13 cellular contexts compared by ENCODE assay signal in genomic region chr5:111781200-111781599, GRCh38. TPM values are rescaled to one million over a fixed set of nuclear protein-coding genes. Genes with fewer than 3 reads are reported as not detected.
DNase-seq lines count a peak whose midpoint lies in the region; FAIRE-seq and TF ChIP-seq lines count a peak whose summit lies in the region.
"Had no signal": no experiment of that assay in that cellular context is flagged by ENCODE, and none has a peak within 500 bp of the region (broad histone marks: within the 10 kb centered on the region; RNA-seq: fewer than 3 reads in every experiment).

No MANE protein-coding gene starts in this region.

- H3K27me3 Mint-ChIP-seq in endodermal cell (ENCODE audit: insufficient read depth), result no peaks in the 10 kb centered on the region
- H3K27me3 Mint-ChIP-seq in activated T-helper 2 cell treated with anti-CD3 and anti-CD28 coated beads, Interferon-gamma antibody, Interleukin-2, Interleukin-4, amounts not matched to agents 10 μg/mL and 5 μg/mL and 100 μg/mL, durations not matched to agents 14 hours and 24 hours and 36 hours (ENCODE audit: low read depth), result peaks cover 38% of the 10 kb centered on the region
- H3K27me3 Mint-ChIP-seq in CD8-positive, alpha-beta memory T cell, result peaks cover 3 to 16% of the 10 kb centered on the region in 2 donors

- H3K27ac ChIP-seq in endodermal cell (ENCODE audit: low read depth, low read length), result no peak overlapping the region
- no peak overlapping the region for H3K27ac ChIP-seq in CD8-positive, alpha-beta memory T cell (ENCODE audit: low read depth, low read length)
- H3K27ac ChIP-seq: SJSA1 had no signal

- intact Hi-C loops in activated T-helper 2 cell treated with anti-CD3 and anti-CD28 coated beads, Interferon-gamma antibody, Interleukin-2, Interleukin-4, amounts not matched to agents 10 μg/mL and 5 μg/mL and 100 μg/mL, durations not matched to agents 14 hours and 24 hours and 36 hours (cut with micrococcal nuclease), result no loop called here

- FAIRE-seq in HTR-8/SVneo (lab: Jason Lieb, UNC), result no peak

- H3K27me3 ChIP-seq in BE2C (no peaks in the 10 kb centered on the region), endodermal cell (ENCODE audit: control insufficient read depth, insufficient read depth, low read length, poor library complexity, severe bottlenecking) (no peaks in the 10 kb centered on the region)
- H3K27me3 ChIP-seq in CD8-positive, alpha-beta memory T cell (ENCODE audit: insufficient read depth, low read length, poor library complexity, severe bottlenecking), result no peaks in the 10 kb centered on the region
- H3K27me3 ChIP-seq: SJSA1 had no signal

- H3K4me1 ChIP-seq in BE2C (peaks cover 17% of the 10 kb centered on the region), endodermal cell (ENCODE audit: control insufficient read depth, insufficient read depth, low read length) (peaks cover 7% of the 10 kb centered on the region)
- no peaks in the 10 kb centered on the region for H3K4me1 ChIP-seq in CD8-positive, alpha-beta memory T cell (ENCODE audit: insufficient read depth, low read length)

- H3K4me3 ChIP-seq in BE2C (ENCODE audit: low read depth, low read length) (no peak overlapping the region), endodermal cell (ENCODE audit: low read length) (no peak overlapping the region)
- no peak overlapping the region for H3K4me3 ChIP-seq in CD8-positive, alpha-beta memory T cell (ENCODE audit: low read length)
- H3K4me3 ChIP-seq: SJSA1 had no signal

- WGBS in endodermal cell (ENCODE audit: insufficient coverage in 1 of 2, insufficient read length in 1 of 2), 2 experiments, result 82 to 94% methylated on average over 4 to 6 of the region's 6 CpGs

- no peaks in the 10 kb centered on the region for H3K9me3 ChIP-seq in BE2C
- H3K9me3 ChIP-seq in endodermal cell (ENCODE audit: control insufficient read depth, low read length), result no peaks in the 10 kb centered on the region
- H3K9me3 ChIP-seq in CD8-positive, alpha-beta memory T cell (ENCODE audit: low read length), result no peaks in the 10 kb centered on the region
- H3K9me3 ChIP-seq: SJSA1 had no signal

- no peaks in the 10 kb centered on the region for H3K9me3 Mint-ChIP-seq in endodermal cell
- no peaks in the 10 kb centered on the region for H3K9me3 Mint-ChIP-seq in activated T-helper 2 cell treated with anti-CD3 and anti-CD28 coated beads, Interferon-gamma antibody, Interleukin-2, Interleukin-4, amounts not matched to agents 10 μg/mL and 5 μg/mL and 100 μg/mL, durations not matched to agents 14 hours and 24 hours and 36 hours
- H3K9me3 Mint-ChIP-seq in CD8-positive, alpha-beta memory T cell, result peaks cover 0 to 3% (median 0%) of the 10 kb centered on the region in 5 donors
- H3K9me3 Mint-ChIP-seq: activated naive CD4-positive, alpha-beta T cell treated with anti-CD3 and anti-CD28 coated beads, Interleukin-2, amount 50 U/mL, for 24 hours; IgD-negative memory B cell had no signal

- H3K36me3 Mint-ChIP-seq in endodermal cell (ENCODE audit: low read depth), result no peaks in the 10 kb centered on the region
- H3K36me3 Mint-ChIP-seq in activated T-helper 2 cell treated with anti-CD3 and anti-CD28 coated beads, Interferon-gamma antibody, Interleukin-2, Interleukin-4, amounts not matched to agents 10 μg/mL and 5 μg/mL and 100 μg/mL, durations not matched to agents 14 hours and 24 hours and 36 hours (ENCODE audit: low read depth), result no peaks in the 10 kb centered on the region
- H3K36me3 Mint-ChIP-seq in CD8-positive, alpha-beta memory T cell, result no peaks in the 10 kb centered on the region
- H3K36me3 Mint-ChIP-seq: activated naive CD4-positive, alpha-beta T cell treated with anti-CD3 and anti-CD28 coated beads, Interleukin-2, amount 50 U/mL, for 24 hours; IgD-negative memory B cell had no signal

- H3K36me3 ChIP-seq in BE2C, result no peaks in the 10 kb centered on the region
- H3K36me3 ChIP-seq in endodermal cell (ENCODE audit: control insufficient read depth, insufficient read depth, low read length), result no peaks in the 10 kb centered on the region
- no peaks in the 10 kb centered on the region for H3K36me3 ChIP-seq in CD8-positive, alpha-beta memory T cell (ENCODE audit: insufficient read depth, low read length)
- H3K36me3 ChIP-seq: SJSA1 had no signal

- TF ChIP-seq CTCF in BE2C (IDR thresholded peaks at IDR 0.05; ENCODE audit: low read depth, low read length), result no peak
- no peak for TF ChIP-seq CTCF in endodermal cell (conservative IDR thresholded peaks at IDR 0.05)

- H3K4me3 Mint-ChIP-seq in endodermal cell, result no peak overlapping the region
- H3K4me3 Mint-ChIP-seq in activated T-helper 2 cell treated with anti-CD3 and anti-CD28 coated beads, Interferon-gamma antibody, Interleukin-2, Interleukin-4, amounts not matched to agents 10 μg/mL and 5 μg/mL and 100 μg/mL, durations not matched to agents 14 hours and 24 hours and 36 hours (ENCODE audit: low read depth), result no peak overlapping the region
- no peak overlapping the region for H3K4me3 Mint-ChIP-seq in CD8-positive, alpha-beta memory T cell
- H3K4me3 Mint-ChIP-seq: activated naive CD4-positive, alpha-beta T cell treated with anti-CD3 and anti-CD28 coated beads, Interleukin-2, amount 50 U/mL, for 24 hours; B cell; IgD-negative memory B cell had no signal

- H3K4me1 Mint-ChIP-seq in endodermal cell, result peaks cover 11% of the 10 kb centered on the region
- no peaks in the 10 kb centered on the region for H3K4me1 Mint-ChIP-seq in activated T-helper 2 cell treated with anti-CD3 and anti-CD28 coated beads, Interferon-gamma antibody, Interleukin-2, Interleukin-4, amounts not matched to agents 10 μg/mL and 5 μg/mL and 100 μg/mL, durations not matched to agents 14 hours and 24 hours and 36 hours (ENCODE audit: low read depth)
- no peaks in the 10 kb centered on the region for H3K4me1 Mint-ChIP-seq in CD8-positive, alpha-beta memory T cell
- H3K4me1 Mint-ChIP-seq: activated naive CD4-positive, alpha-beta T cell treated with anti-CD3 and anti-CD28 coated beads, Interleukin-2, amount 50 U/mL, for 24 hours; B cell had no signal

- POLR2A ChIA-PET in CD8-positive, alpha-beta memory T cell (lab: Charles Lee), result no interaction called here

- peak overlapping the region; percentile 50 for H3K27ac Mint-ChIP-seq in endodermal cell
- H3K27ac Mint-ChIP-seq in activated T-helper 2 cell treated with anti-CD3 and anti-CD28 coated beads, Interferon-gamma antibody, Interleukin-2, Interleukin-4, amounts not matched to agents 10 μg/mL and 5 μg/mL and 100 μg/mL, durations not matched to agents 14 hours and 24 hours and 36 hours, result no peak overlapping the region
- H3K27ac Mint-ChIP-seq in CD8-positive, alpha-beta memory T cell, result no peak overlapping the region
- H3K27ac Mint-ChIP-seq: activated naive CD4-positive, alpha-beta T cell treated with anti-CD3 and anti-CD28 coated beads, Interleukin-2, amount 50 U/mL, for 24 hours; B cell; IgD-negative memory B cell had no signal

- DNase-seq in BE2C (peak; percentile 33), NCI-H69 (lab: John Stamatoyannopoulos, UW) (peak; percentile 6), endodermal cell (no peak), midbrain (lab: John Stamatoyannopoulos, UW) (peak; percentile 27), ecto neural progenitor cell (ENCODE audit: low spot score) (no peak), HTR-8/SVneo (ENCODE audit: insufficient read length, low spot score) (no peak)
- DNase-seq in activated T-helper 2 cell treated with anti-CD3 and anti-CD28 coated beads, Interferon-gamma antibody, Interleukin-2, Interleukin-4, amounts not matched to agents 10 μg/mL and 5 μg/mL and 100 μg/mL, durations not matched to agents 14 hours and 24 hours and 36 hours (ENCODE audit: low spot score), result no peak
- DNase-seq in CD8-positive, alpha-beta memory T cell, result no peak
- DNase-seq: activated CD4-positive, alpha-beta T cell treated with anti-CD3 and anti-CD28 coated beads, Interleukin-2, amount 50 U/mL, for 48 hours had no signal

- no peak overlapping the region for H3K9ac ChIP-seq in endodermal cell (ENCODE audit: extremely low read depth, low read length, poor library complexity, severe bottlenecking)

- CTCF ChIA-PET in CD8-positive, alpha-beta memory T cell (lab: Charles Lee), result no interaction called here

RNA-seq across cellular contexts. Expression of gene NREP, which starts 24.2 kb away (rescaled TPM):
- 77.7 TPM for polyA plus RNA-seq in BE2C (2012; ENCODE audit: insufficient read depth, insufficient read length, low read depth)
- 100 to 1,000 TPM; 212 to 238 TPM for total RNA-seq in endodermal cell
- 529 TPM for polyA plus RNA-seq in endodermal cell (2013, experiment 1 of 2)
- 488 TPM for polyA plus RNA-seq in endodermal cell (2013, experiment 2 of 2)
- 34.9 and 35.3 TPM in 2 replicates for total RNA-seq in activated T-helper 2 cell treated with anti-CD3 and anti-CD28 coated beads, Interferon-gamma antibody, Interleukin-2, Interleukin-4, amounts not matched to agents 10 μg/mL and 5 μg/mL and 100 μg/mL, durations not matched to agents 14 hours and 24 hours and 36 hours
- total RNA-seq in CD8-positive, alpha-beta memory T cell, result 1 to 10 TPM; 3.6 to 3.9 TPM
- polyA plus RNA-seq in CD8-positive, alpha-beta memory T cell, result 1.9 TPM

Comparison
In these comparisons a context has a peak if more than half of its experiments do, and no peak if none do; other contexts are left out.
1. DNase-seq: peak in BE2C (single experiment), NCI-H69 (single experiment) and midbrain (single experiment); none in endodermal cell (single experiment), activated T-helper 2 cell treated with anti-CD3 and anti-CD28 coated beads, Interferon-gamma antibody, Interleukin-2, Interleukin-4, amounts not matched to agents 10 μg/mL and 5 μg/mL and 100 μg/mL, durations not matched to agents 14 hours and 24 hours and 36 hours (single experiment), CD8-positive, alpha-beta memory T cell (0 of 5), ecto neural progenitor cell (single experiment) and HTR-8/SVneo (single experiment).